ENCODE assay signal across 9 cellular contexts in the genomic region with DNA sequence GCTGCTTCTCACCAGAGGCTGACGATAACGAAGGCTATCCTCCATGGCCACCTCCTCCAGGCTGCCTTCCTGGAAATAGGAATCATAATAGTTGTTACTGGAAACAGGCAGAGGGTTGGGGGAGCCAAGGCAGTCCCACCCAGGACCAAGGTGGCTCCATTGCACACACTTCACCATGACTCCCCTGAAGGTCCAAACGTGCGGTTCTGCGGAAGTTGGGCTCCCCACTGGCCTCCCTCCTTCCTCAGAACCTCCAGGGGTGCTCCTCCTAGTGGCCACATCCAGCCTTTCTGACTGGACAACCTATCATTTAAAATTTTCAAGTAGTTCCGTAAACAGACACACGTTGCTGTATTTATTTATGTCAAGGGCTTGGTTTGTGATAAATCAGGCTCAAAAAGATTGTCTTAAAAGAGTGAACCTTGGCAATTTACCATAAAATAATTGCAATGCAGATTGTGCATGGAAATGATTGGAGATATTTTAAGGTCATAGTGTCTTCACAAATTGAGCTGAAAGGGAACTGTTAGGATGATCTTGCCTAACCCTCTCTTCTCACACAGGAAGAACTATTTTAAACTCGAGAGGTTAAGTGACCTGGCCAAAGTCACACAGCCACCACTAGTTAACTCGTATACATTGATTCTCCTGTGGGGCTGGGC. TPM values are rescaled to one million over a fixed set of nuclear protein-coding genes. Genes with fewer than 3 reads are reported as not detected.
DNase-seq lines count a peak whose midpoint lies in the region; ATAC-seq, FAIRE-seq and TF ChIP-seq lines count a peak whose summit lies in the region.
"Had no signal": no experiment of that assay in that cellular context is flagged by ENCODE, and none has a peak within 500 bp of the region (broad histone marks: within the 10 kb centered on the region; RNA-seq: fewer than 3 reads in every experiment).

No MANE protein-coding gene starts in this region.

- peak; percentile 32 for FAIRE-seq in H1 (lab: Jason Lieb, UNC)

- TF ChIP-seq EP300 in H1 (IDR thresholded peaks at IDR 0.05; ENCODE audit: borderline replicate concordance in 1 of 2, low read depth in 2 of 2, low read length in 2 of 2) = no peak

- H4K91ac ChIP-seq in H1 (replicated peaks; ENCODE audit: insufficient read length, low read length) = peak overlapping the region; percentile 71

- peaks cover 9% of the 10 kb centered on the region; the same call in 1 of the 2 replicates for H3K23me2 ChIP-seq in H1 (ENCODE audit: low read depth, low read length)

- H3K9me3 ChIP-seq in H1 (ENCODE audit: insufficient read depth in 2 of 2, low read depth in 1 of 2, low read length in 1 of 2) (no peaks in the 10 kb centered on the region), mucosa of stomach (ENCODE audit: control insufficient read depth, low read length) (no peaks in the 10 kb centered on the region), thyroid gland (no peaks in the 10 kb centered on the region)

- no peaks in the 10 kb centered on the region for H4K20me1 ChIP-seq in H1 (replicated peaks in 1 of 2; ENCODE audit: control insufficient read depth in 1 of 2, insufficient read depth in 2 of 2, low read length in 2 of 2)

- intact Hi-C loops in activated CD4-positive, alpha-beta T cell treated with anti-CD3 and anti-CD28 coated beads, Interleukin-2, amount 10 ng/mL, durations not matched to agents 24 days and 14 days (cut with micrococcal nuclease) = loop anchor here (2.0 kb wide), 1 partner anchor 13 kb away; no protein-coding TSS in a partner anchor
- intact Hi-C loops in thyroid gland (cut with DNase I) = no loop called here

- H3K27me3 ChIP-seq in H1 (replicated peaks in 1 of 4; ENCODE audit: control insufficient read depth in 3 of 4, extremely low read depth in 1 of 4, insufficient read depth in 3 of 4, low read length in 3 of 4) (no peaks in the 10 kb centered on the region), mucosa of stomach (ENCODE audit: control insufficient read depth, insufficient read depth, low read length) (no peaks in the 10 kb centered on the region), thyroid gland (no peaks in the 10 kb centered on the region)

- no peak overlapping the region for H3K23ac ChIP-seq in H1 (ENCODE audit: insufficient read length)

- H3K27ac ChIP-seq in H1 (ENCODE audit: low read depth, low read length) = peak overlapping the region; percentile 71
- H3K27ac ChIP-seq in thyroid gland = peak overlapping the region in 1 of 3 donors; percentile 85
- H3K27ac ChIP-seq: epithelial cell of prostate had no signal

- peak overlapping the region; percentile 32 for H3K56ac ChIP-seq in H1 (replicated peaks; ENCODE audit: insufficient read length, low read depth, low read length)

- DNase-seq in SIG-M5 treated with dmso at 0.1 percent for 504 hours (lab: John Stamatoyannopoulos, UW; ENCODE audit: unreplicated experiment) (peak; percentile 45), SIG-M5 (lab: John Stamatoyannopoulos, UW) (no peak), NCI-H345 (lab: John Stamatoyannopoulos, UW) (peak; percentile 26), H1 (ENCODE audit: low read depth in 1 of 2, low spot score in 2 of 2) (peak in 1 of 2 experiments; percentile 63), thyroid gland (peak; percentile 18 to 33)
- DNase-seq in activated CD4-positive, alpha-beta T cell treated with anti-CD3 and anti-CD28 coated beads, Interleukin-2, amount 10 ng/mL, durations not matched to agents 24 days and 14 days = peak; percentile 83

- peak overlapping the region; percentile 75 for H3K4ac ChIP-seq in H1 (replicated peaks; ENCODE audit: insufficient read length, low read depth, low read length)

- H4K8ac ChIP-seq in H1 (ENCODE audit: extremely low read depth, insufficient read depth, low read length) = no peak overlapping the region

- H3K79me1 ChIP-seq in H1 (ENCODE audit: low read depth, low read length) = 0 out of 2 replicates have a peak, but pooled peaks cover 2% of the 10 kb centered on the region

- ATAC-seq in HG02870 (IDR thresholded peaks at IDR 0.05; ENCODE audit: unreplicated experiment) = no peak

- H2BK5ac ChIP-seq in H1 (ENCODE audit: low read depth, low read length) = peak overlapping the region; percentile 18; the same call in 1 of the 2 replicates

- H3K9ac ChIP-seq in H1 (replicated peaks in 1 of 4; ENCODE audit: extremely low read depth in 1 of 4, low read depth in 3 of 4, low read length in 3 of 4) = peak overlapping the region in 1 of 4 experiments; percentile 9; a peak in 3 of 7 replicates
- H3K9ac ChIP-seq in mucosa of stomach (ENCODE audit: low read length) = peak overlapping the region; percentile 75

- no peak for TF ChIP-seq POLR2A in H1 (IDR thresholded peaks at IDR 0.05; ENCODE audit: control extremely low read depth in 1 of 2, low read depth in 2 of 2, low read length in 2 of 2)
- no peak for TF ChIP-seq POLR2A in thyroid gland (IDR thresholded peaks at IDR 0.05)

- H3K4me1 Mint-ChIP-seq in activated CD4-positive, alpha-beta T cell treated with anti-CD3 and anti-CD28 coated beads, Interleukin-2, amount 10 ng/mL, durations not matched to agents 24 days and 14 days = peaks cover 47% of the 10 kb centered on the region

- H3K4me2 ChIP-seq in H1 (ENCODE audit: insufficient read depth in 1 of 2, low read depth in 2 of 2, low read length in 2 of 2) = peak overlapping the region; percentile 61 to 96

- CTCF ChIA-PET in H1 (lab: Charles Lee; ENCODE audit: partially characterized antibody) = interaction anchor here (0.8 to 7.0 kb wide), 26 partner anchors 8 to 181 kb away, joined by 3 to 52 read pairs (median 4); a partner anchor contains a TSS

- H3K79me2 ChIP-seq in H1 (ENCODE audit: control insufficient read depth in 1 of 2, insufficient read depth in 2 of 2, low read length in 2 of 2) = peaks cover 0 to 15% of the 10 kb centered on the region in 2 experiments; a peak in 2 of 4 replicates

- no peaks in the 10 kb centered on the region for H3K27me3 Mint-ChIP-seq in activated CD4-positive, alpha-beta T cell treated with anti-CD3 and anti-CD28 coated beads, Interleukin-2, amount 10 ng/mL, durations not matched to agents 24 days and 14 days

- H2AK5ac ChIP-seq in H1 (ENCODE audit: low read depth, low read length) = no peak overlapping the region

- peak overlapping the region; percentile 94 for H2BK120ac ChIP-seq in H1 (replicated peaks; ENCODE audit: low read depth, low read length)

- H3K27ac Mint-ChIP-seq in activated CD4-positive, alpha-beta T cell treated with anti-CD3 and anti-CD28 coated beads, Interleukin-2, amount 10 ng/mL, durations not matched to agents 24 days and 14 days = no peak overlapping the region

- H2BK20ac ChIP-seq in H1 (ENCODE audit: low read length) = peak overlapping the region; percentile 76; the same call in 1 of the 2 replicates

- TF ChIP-seq CTCF in H1 (IDR thresholded peaks at IDR 0.05; ENCODE audit: control extremely low read depth in 1 of 3, insufficient read depth in 1 of 3, low read depth in 1 of 3, low read length in 3 of 3) (peak; percentile 64 to 74 (median 64)), thyroid gland (IDR thresholded peaks at IDR 0.05) (peak; percentile 16 to 58 (median 36))

- peak overlapping the region; percentile 40 for H2BK12ac ChIP-seq in H1 (ENCODE audit: low read depth, low read length)

- no peaks in the 10 kb centered on the region for H3K9me3 Mint-ChIP-seq in activated CD4-positive, alpha-beta T cell treated with anti-CD3 and anti-CD28 coated beads, Interleukin-2, amount 10 ng/mL, durations not matched to agents 24 days and 14 days

- H2AFZ ChIP-seq in H1 (ENCODE audit: low read length) = peak overlapping the region; percentile 69

- H3K14ac ChIP-seq in H1 (ENCODE audit: insufficient read length) = no peak overlapping the region

- H3K4me3 ChIP-seq in H1 (ENCODE audit: extremely low read depth in 1 of 4, insufficient read depth in 2 of 4, low read depth in 3 of 4, low read length in 4 of 4) = peak overlapping the region; percentile 19 to 52 (median 22); a peak in 5 of 8 replicates
- H3K4me3 ChIP-seq in mucosa of stomach (ENCODE audit: low read length) = no peak overlapping the region
- peak overlapping the region in 1 of 3 donors; percentile 36 for H3K4me3 ChIP-seq in thyroid gland (replicated peaks in 1 of 3)

- POLR2A ChIA-PET in H1 (lab: Charles Lee; ENCODE audit: partially characterized antibody) = interaction anchor here (0.8 to 3.5 kb wide), 10 partner anchors 9 to 479 kb away, joined by 3 to 16 read pairs (median 4); a partner anchor contains a TSS

- H2BK15ac ChIP-seq in H1 (ENCODE audit: low read length) = 0 out of 2 replicates have a peak overlapping the region, but pooled peaks have one; percentile 83

- peak overlapping the region; percentile 12; the same call in 1 of the 2 replicates for H3K18ac ChIP-seq in H1 (ENCODE audit: extremely low read depth, low read length)

- WGBS in H1 (ENCODE audit: extremely low coverage in 1 of 2, insufficient coverage in 1 of 2, insufficient read length in 1 of 2, insufficient replicate concordance in 2 of 2, low coverage in 1 of 2, low lambda C conversion rate in 2 of 2, missing lambda C conversion rate in 1 of 2), 2 experiments = 55% methylated on average over 9 of the region's 9 CpGs; no CpG with 5 or more reads in 1 of the 2 experiments
- 37 to 38% methylated on average over 9 of the region's 9 CpGs for WGBS in thyroid gland, 2 donors

- peaks cover 0 to 10% (median 6%) of the 10 kb centered on the region in 4 experiments; a peak in 4 of 8 replicates for H3K36me3 ChIP-seq in H1 (ENCODE audit: control insufficient read depth in 2 of 4, insufficient read depth in 4 of 4, low read length in 3 of 4)
- no peaks in the 10 kb centered on the region for H3K36me3 ChIP-seq in mucosa of stomach (ENCODE audit: control insufficient read depth, insufficient read depth, low read length)
- no peaks in the 10 kb centered on the region for H3K36me3 ChIP-seq in thyroid gland

- H4K5ac ChIP-seq in H1 (ENCODE audit: insufficient read length, low read depth, low read length) = peak overlapping the region; percentile 89

- H3K4me1 ChIP-seq in H1 (replicated peaks in 1 of 4; ENCODE audit: control insufficient read depth in 3 of 4, insufficient read depth in 4 of 4, low read length in 3 of 4) (peaks cover 3 to 31% (median 12%) of the 10 kb centered on the region in 4 experiments), mucosa of stomach (ENCODE audit: control insufficient read depth, insufficient read depth, low read length) (peaks cover 53% of the 10 kb centered on the region), thyroid gland (peaks cover 19% of the 10 kb centered on the region in 2 donors)

- TF ChIP-seq RAD21 in H1 (IDR thresholded peaks at IDR 0.05 in 1 of 2, conservative IDR thresholded peaks at IDR 0.05 in 1 of 2; ENCODE audit: low read depth in 2 of 2, low read length in 2 of 2) = peak; percentile 7 to 40; a peak in 3 of 4 replicates

- peak overlapping the region; percentile 30 for H3K4me3 Mint-ChIP-seq in activated CD4-positive, alpha-beta T cell treated with anti-CD3 and anti-CD28 coated beads, Interleukin-2, amount 10 ng/mL, durations not matched to agents 24 days and 14 days

- H3K36me3 Mint-ChIP-seq in activated CD4-positive, alpha-beta T cell treated with anti-CD3 and anti-CD28 coated beads, Interleukin-2, amount 10 ng/mL, durations not matched to agents 24 days and 14 days (ENCODE audit: low read depth) = no peaks in the 10 kb centered on the region

RNA-seq across cellular contexts. Expression of a gene that starts 1.4 kb away (rescaled TPM):
- 0.35 and 0.45 TPM in 2 replicates for total RNA-seq in activated CD4-positive, alpha-beta T cell treated with anti-CD3 and anti-CD28 coated beads, Interleukin-2, amount 10 ng/mL, durations not matched to agents 24 days and 14 days
- 30.0 and 36.2 TPM in 2 replicates for total RNA-seq in H1 (2021; fragmentation: NEBNext Ultra II Directional; extraction: Animal tissue kit (Norgen Biotek cat#: 25700))
- 87.8 and 91.7 TPM in 2 replicates for polyA plus RNA-seq in H1 (2011; rRNA removed)
- 59.1 TPM for polyA plus RNA-seq in H1 (2011; cell fraction: cytosol; rRNA removed)
- 77.5 TPM for polyA plus RNA-seq in H1 (2011; cell fraction: nucleus; rRNA removed)
- 38.9 to 58.8 TPM (median 53.7 TPM) in 4 replicates for polyA plus RNA-seq in H1 (2012, experiment 1 of 2)
- 67.8 TPM for polyA plus RNA-seq in H1 (2012, experiment 2 of 2)
- 56.8 TPM for polyA plus RNA-seq in H1 (2013, experiment 1 of 2)
- polyA plus RNA-seq in H1 (2013, experiment 2 of 2) = 56.9 TPM
- polyA minus RNA-seq in H1 (2011; rRNA and poly(A)+ RNA removed) = 73.8 and 106 TPM in 2 replicates
- polyA minus RNA-seq in H1 (2011; cell fraction: cytosol; rRNA and poly(A)+ RNA removed) = 33.8 TPM
- 46.5 TPM for polyA minus RNA-seq in H1 (2011; cell fraction: nucleus; rRNA and poly(A)+ RNA removed)
- 10 to 100 TPM; 26.3 to 55.1 (median 41.4) TPM for total RNA-seq in thyroid gland

RNA-seq across cellular contexts. Expression of a gene that starts 13.9 kb away (rescaled TPM):
- 170 and 173 TPM in 2 replicates for total RNA-seq in activated CD4-positive, alpha-beta T cell treated with anti-CD3 and anti-CD28 coated beads, Interleukin-2, amount 10 ng/mL, durations not matched to agents 24 days and 14 days
- total RNA-seq in H1 (2021; fragmentation: NEBNext Ultra II Directional; extraction: Animal tissue kit (Norgen Biotek cat#: 25700)) = 121 and 133 TPM in 2 replicates
- polyA plus RNA-seq in H1 (2011; rRNA removed) = 191 and 247 TPM in 2 replicates
- polyA plus RNA-seq in H1 (2011; cell fraction: cytosol; rRNA removed) = 147 TPM
- polyA plus RNA-seq in H1 (2011; cell fraction: nucleus; rRNA removed) = 202 TPM
- polyA plus RNA-seq in H1 (2012, experiment 1 of 2) = 90.7 to 127 TPM (median 115 TPM) in 4 replicates
- polyA plus RNA-seq in H1 (2012, experiment 2 of 2) = 136 TPM
- polyA plus RNA-seq in H1 (2013, experiment 1 of 2) = 73.6 TPM
- 74.6 TPM for polyA plus RNA-seq in H1 (2013, experiment 2 of 2)
- polyA minus RNA-seq in H1 (2011; rRNA and poly(A)+ RNA removed) = 186 and 236 TPM in 2 replicates
- polyA minus RNA-seq in H1 (2011; cell fraction: cytosol; rRNA and poly(A)+ RNA removed) = 73.2 TPM
- 84.9 TPM for polyA minus RNA-seq in H1 (2011; cell fraction: nucleus; rRNA and poly(A)+ RNA removed)
- 10 to 100 TPM; 36.6 to 62.4 (median 47.9) TPM for total RNA-seq in thyroid gland

RNA-seq across cellular contexts. Expression of a gene that starts 30.0 kb away (rescaled TPM):
- total RNA-seq in activated CD4-positive, alpha-beta T cell treated with anti-CD3 and anti-CD28 coated beads, Interleukin-2, amount 10 ng/mL, durations not matched to agents 24 days and 14 days = 6.6 and 7.4 TPM in 2 replicates
- total RNA-seq in H1 (2021; fragmentation: NEBNext Ultra II Directional; extraction: Animal tissue kit (Norgen Biotek cat#: 25700)) = 5.1 TPM in 2 replicates
- polyA plus RNA-seq in H1 (2011; rRNA removed) = 5.6 and 7.8 TPM in 2 replicates
- 4.9 TPM for polyA plus RNA-seq in H1 (2011; cell fraction: cytosol; rRNA removed)
- 5.3 TPM for polyA plus RNA-seq in H1 (2011; cell fraction: nucleus; rRNA removed)
- polyA plus RNA-seq in H1 (2012, experiment 1 of 2) = 3.1 to 5.1 TPM (median 3.9 TPM) in 4 replicates
- polyA plus RNA-seq in H1 (2012, experiment 2 of 2) = 5.2 TPM
- polyA plus RNA-seq in H1 (2013, experiment 1 of 2) = 6.0 TPM
- 6.0 TPM for polyA plus RNA-seq in H1 (2013, experiment 2 of 2)
- 2.8 and 3.0 TPM in 2 replicates for polyA minus RNA-seq in H1 (2011; rRNA and poly(A)+ RNA removed)
- polyA minus RNA-seq in H1 (2011; cell fraction: cytosol; rRNA and poly(A)+ RNA removed) = 4.3 TPM
- 5.8 TPM for polyA minus RNA-seq in H1 (2011; cell fraction: nucleus; rRNA and poly(A)+ RNA removed)
- 1 to 10 TPM; 3.7 to 6.3 (median 5.0) TPM for total RNA-seq in thyroid gland

RNA-seq across cellular contexts. Expression of a gene that starts 31.1 kb away (rescaled TPM):
- not detected in 2 replicates for total RNA-seq in activated CD4-positive, alpha-beta T cell treated with anti-CD3 and anti-CD28 coated beads, Interleukin-2, amount 10 ng/mL, durations not matched to agents 24 days and 14 days
- total RNA-seq in H1 (2021; fragmentation: NEBNext Ultra II Directional; extraction: Animal tissue kit (Norgen Biotek cat#: 25700)) = 10.5 and 11.0 TPM in 2 replicates
- polyA plus RNA-seq in H1 (2011; rRNA removed) = 32.1 and 32.5 TPM in 2 replicates
- 18.0 TPM for polyA plus RNA-seq in H1 (2011; cell fraction: cytosol; rRNA removed)
- 16.6 TPM for polyA plus RNA-seq in H1 (2011; cell fraction: nucleus; rRNA removed)
- polyA plus RNA-seq in H1 (2012, experiment 1 of 2) = 5.1 to 12.0 TPM (median 10.9 TPM) in 4 replicates
- 12.7 TPM for polyA plus RNA-seq in H1 (2012, experiment 2 of 2)
- 29.0 TPM for polyA plus RNA-seq in H1 (2013, experiment 1 of 2)
- 31.8 TPM for polyA plus RNA-seq in H1 (2013, experiment 2 of 2)
- polyA minus RNA-seq in H1 (2011; rRNA and poly(A)+ RNA removed) = 4.3 and 5.1 TPM in 2 replicates
- polyA minus RNA-seq in H1 (2011; cell fraction: cytosol; rRNA and poly(A)+ RNA removed) = 11.2 TPM
- polyA minus RNA-seq in H1 (2011; cell fraction: nucleus; rRNA and poly(A)+ RNA removed) = 5.4 TPM
- total RNA-seq in thyroid gland = 1 to 10 TPM in 1 of 4 donors, under 1 TPM in 2, not detected in 1; 0.50 to 1.4 (median 0.67) TPM

RNA-seq across cellular contexts. Expression of a gene that starts 59.0 kb away (rescaled TPM):
- total RNA-seq in activated CD4-positive, alpha-beta T cell treated with anti-CD3 and anti-CD28 coated beads, Interleukin-2, amount 10 ng/mL, durations not matched to agents 24 days and 14 days = not detected in 2 replicates
- total RNA-seq in H1 (2021; fragmentation: NEBNext Ultra II Directional; extraction: Animal tissue kit (Norgen Biotek cat#: 25700)) = 0.63 and 0.80 TPM in 2 replicates
- 1.9 and 2.1 TPM in 2 replicates for polyA plus RNA-seq in H1 (2011; rRNA removed)
- polyA plus RNA-seq in H1 (2011; cell fraction: cytosol; rRNA removed) = 1.8 TPM
- polyA plus RNA-seq in H1 (2011; cell fraction: nucleus; rRNA removed) = 3.9 TPM
- polyA plus RNA-seq in H1 (2012, experiment 1 of 2) = 1.2 to 1.9 TPM (median 1.6 TPM) in 4 replicates
- 0.70 TPM for polyA plus RNA-seq in H1 (2012, experiment 2 of 2)
- 1.1 TPM for polyA plus RNA-seq in H1 (2013, experiment 1 of 2)
- 0.75 TPM for polyA plus RNA-seq in H1 (2013, experiment 2 of 2)
- polyA minus RNA-seq in H1 (2011; rRNA and poly(A)+ RNA removed) = 1.5 and 2.1 TPM in 2 replicates
- polyA minus RNA-seq in H1 (2011; cell fraction: cytosol; rRNA and poly(A)+ RNA removed) = 0.51 TPM
- 1.00 TPM for polyA minus RNA-seq in H1 (2011; cell fraction: nucleus; rRNA and poly(A)+ RNA removed)
- total RNA-seq in thyroid gland = under 1 TPM in 1 of 4 donors, not detected in 3; 0.11 TPM

Comparison
In these comparisons a context has a peak if more than half of its experiments do, and no peak if none do; other contexts are left out.
1. RNA of a gene that starts 1.4 kb away (total RNA-seq): 26.3 to 55.1 TPM in thyroid gland and 30.0 to 36.2 TPM in H1; 0.35 to 0.45 TPM in activated CD4-positive, alpha-beta T cell treated with anti-CD3 and anti-CD28 coated beads, Interleukin-2, amount 10 ng/mL, durations not matched to agents 24 days and 14 days; every median in the first group is over 10 times any median in the second.